In genomic region chr11:36155301-36155700, GRCh38 we compare ENCODE assay signal across 18 cellular contexts.
DNase-seq lines count a peak whose midpoint lies in the region; ATAC-seq and TF ChIP-seq lines count a peak whose summit lies in the region.
"Had no signal": no experiment of that assay in that cellular context is flagged by ENCODE, and none has a peak within 500 bp of the region (broad histone marks: within the 10 kb centered on the region; RNA-seq: fewer than 3 reads in every experiment).

No MANE protein-coding gene starts in this region.

- H3K9me3 ChIP-seq in IMR-90 (ENCODE audit: control insufficient read depth, insufficient read depth, low read length): no peaks in the 10 kb centered on the region
- H3K9me3 ChIP-seq in esophagus muscularis mucosa: no peaks in the 10 kb centered on the region
- no peaks in the 10 kb centered on the region for H3K9me3 ChIP-seq in ovary
- H3K9me3 ChIP-seq in aorta (ENCODE audit: control insufficient read depth, low read length): no peaks in the 10 kb centered on the region
- H3K9me3 ChIP-seq in transverse colon: no peaks in the 10 kb centered on the region

- intact Hi-C loops in IMR-90 (cut with micrococcal nuclease): loop anchor here (5.0 kb wide), 1 partner anchor 102 kb away; no protein-coding TSS in a partner anchor
- intact Hi-C loops in esophagus muscularis mucosa (cut with DNase I): no loop called here
- intact Hi-C loops in ovary (cut with DNase I): loop anchor here in 2 of 4 donors (10.0 kb wide), 1 partner anchor 100 kb away; no protein-coding TSS in a partner anchor
- intact Hi-C loops in aorta (cut with DNase I): no loop called here
- intact Hi-C loops in transverse colon (cut with DNase I; ENCODE audit: low total_unique reads): no loop called here

- BruUV-seq in IMR-90 (replicated peaks; lab: Mats Ljungman, UMichigan): no TSS peak

- H3K79me1 ChIP-seq in IMR-90 (ENCODE audit: low read depth in 1 of 2, low read length in 2 of 2): peaks cover 0 to 4% of the 10 kb centered on the region in 2 experiments; a peak in 1 of 4 replicates

- H2BK15ac ChIP-seq in IMR-90 (ENCODE audit: low read depth, low read length): no peak overlapping the region

- H2AFZ ChIP-seq in ACC112 (ENCODE audit: low read length, unreplicated experiment): no peak overlapping the region
- H2AFZ ChIP-seq in IMR-90 (replicated peaks; ENCODE audit: low read length, poor library complexity): no peak overlapping the region

- no peak overlapping the region for H3K4me3 ChIP-seq in ACC112 (ENCODE audit: low read depth, low read length)
- no peak overlapping the region for H3K4me3 ChIP-seq in IMR-90 (ENCODE audit: insufficient read depth, low read depth, low read length)
- no peak overlapping the region for H3K4me3 ChIP-seq in esophagus muscularis mucosa
- H3K4me3 ChIP-seq in ovary: no peak overlapping the region
- no peak overlapping the region for H3K4me3 ChIP-seq in aorta (ENCODE audit: low read length in 2 of 2)
- H3K4me3 ChIP-seq in transverse colon: no peak overlapping the region

- TF ChIP-seq CTCF in IMR-90 (conservative IDR thresholded peaks at IDR 0.05; ENCODE audit: low read depth, low read length) (no peak), esophagus muscularis mucosa (IDR thresholded peaks at IDR 0.05) (no peak), ovary (IDR thresholded peaks at IDR 0.05) (no peak), transverse colon (IDR thresholded peaks at IDR 0.05) (no peak)

- no peak overlapping the region for H2BK5ac ChIP-seq in IMR-90 (ENCODE audit: low read depth, low read length, poor library complexity, severe bottlenecking)

- no peak for TF ChIP-seq RAD21 in IMR-90 (IDR thresholded peaks at IDR 0.05; ENCODE audit: low read length)

- H4K8ac ChIP-seq in IMR-90 (ENCODE audit: low read depth in 2 of 2, low read length in 2 of 2): no peak overlapping the region; a peak in 1 of 4 replicates

- no peaks in the 10 kb centered on the region for H4K20me1 ChIP-seq in IMR-90 (ENCODE audit: insufficient read depth, low read length)

- TF ChIP-seq EP300 in esophagus muscularis mucosa (IDR thresholded peaks at IDR 0.05) (no peak), ovary (IDR thresholded peaks at IDR 0.05) (no peak), transverse colon (IDR thresholded peaks at IDR 0.05; ENCODE audit: low read depth) (no peak)

- DNase-seq in IMR-90 (no peak), esophagus muscularis mucosa (ENCODE audit: extremely low spot score) (no peak), ovary (peak; percentile 70 to 79 (median 74)), aorta (no peak), cortex of kidney (lab: John Stamatoyannopoulos, UW) (no peak), transverse colon (no peak), midbrain (lab: John Stamatoyannopoulos, UW) (no peak)
- DNase-seq: activated CD4-positive, alpha-beta T cell treated with anti-CD3 and anti-CD28 coated beads for 36 hours; activated naive CD4-positive, alpha-beta T cell treated with anti-CD3 and anti-CD28 coated beads, Interleukin-2, amount 10 ng/mL, durations not matched to agents 7 days and 5 days; activated T-cell treated with anti-CD3 and anti-CD28 coated beads, Interleukin-2, amount 50 U/mL, for 48 hours; CD4-positive, CD25-positive, alpha-beta regulatory T cell; DMS 273 treated with DMSO at 0.1 percent for 48 hours; NCI-H1105; NK-92 treated with Interleukin-12 subunit alpha and Interleukin-12 subunit beta, amount 100 ng/mL, for 24 hours; stimulated activated CD4-positive, alpha-beta T cell treated with anti-CD3 and anti-CD28 coated beads, Interleukin-12 subunit alpha, Interleukin-12 subunit beta, amount 100 ng/mL, for 4 hours; stimulated activated CD4-positive, alpha-beta T cell treated with anti-CD3 and anti-CD28 coated beads, Interleukin-4, amount 100 ng/mL, for 4 hours had no signal

- no peaks in the 10 kb centered on the region for H3K27me3 ChIP-seq in ACC112 (ENCODE audit: insufficient read depth, low read length)
- no peaks in the 10 kb centered on the region for H3K27me3 ChIP-seq in IMR-90 (ENCODE audit: control insufficient read depth, insufficient read depth, low read length)
- no peaks in the 10 kb centered on the region for H3K27me3 ChIP-seq in esophagus muscularis mucosa
- H3K27me3 ChIP-seq in ovary: no peaks in the 10 kb centered on the region
- no peaks in the 10 kb centered on the region for H3K27me3 ChIP-seq in aorta (ENCODE audit: control insufficient read depth in 1 of 2, insufficient read depth in 2 of 2, low read length in 1 of 2)
- no peaks in the 10 kb centered on the region for H3K27me3 ChIP-seq in transverse colon

- H3K27ac ChIP-seq in ACC112 (ENCODE audit: low read depth, low read length): peak overlapping the region; percentile 88
- no peak overlapping the region for H3K27ac ChIP-seq in IMR-90 (ENCODE audit: insufficient read depth, low read length)
- peak overlapping the region; percentile 14 to 44 (median 26) for H3K27ac ChIP-seq in esophagus muscularis mucosa (replicated peaks in 1 of 4)
- H3K27ac ChIP-seq in ovary: peak overlapping the region; percentile 48 to 74
- no peak overlapping the region for H3K27ac ChIP-seq in aorta (ENCODE audit: low read depth in 1 of 2, low read length in 2 of 2)
- peak overlapping the region in 1 of 4 donors; percentile 3 for H3K27ac ChIP-seq in transverse colon

- no peak overlapping the region for H2BK120ac ChIP-seq in IMR-90 (ENCODE audit: low read depth, low read length)

- no CpG with 5 or more reads among the region's 7 CpGs for WGBS in IMR-90 (ENCODE audit: extremely low coverage in 2 of 2, insufficient read length in 1 of 2), 2 experiments
- WGBS in esophagus muscularis mucosa: 64% methylated on average over 7 of the region's 7 CpGs
- WGBS in ovary, 3 donors: 3 to 23% (median 8%) methylated on average over 7 of the region's 7 CpGs
- WGBS in aorta, 2 donors: 87 to 89% methylated on average over 7 of the region's 7 CpGs
- WGBS in transverse colon (ENCODE audit: low coverage in 1 of 2), 2 donors: 75 to 82% methylated on average over 5 to 7 of the region's 7 CpGs

- TF ChIP-seq POLR2A in IMR-90 (IDR thresholded peaks at IDR 0.05; ENCODE audit: low read depth, low read length) (no peak), esophagus muscularis mucosa (IDR thresholded peaks at IDR 0.05; ENCODE audit: low read depth) (no peak), ovary (IDR thresholded peaks at IDR 0.05) (no peak), transverse colon (IDR thresholded peaks at IDR 0.05) (no peak)

- dilution Hi-C loops in IMR-90 (cut with HindIII; ENCODE audit: low sequenced_read_pairs, unreplicated experiment): no loop called here

- ATAC-seq in IMR-90 (ENCODE audit: low read depth) (no peak), aorta (ENCODE audit: low FRiP score) (no peak)
- ATAC-seq: activated CD4-positive, alpha-beta T cell treated with anti-CD3 and anti-CD28 coated beads for 36 hours; Panc1 had no signal

- H3K23ac ChIP-seq in IMR-90 (ENCODE audit: low read depth, low read length): no peak overlapping the region

- CTCF ChIA-PET in IMR-90 (lab: Yijun Ruan, JAX): interaction anchor here (1.3 to 1.7 kb wide), 4 partner anchors 13 to 333 kb away, joined by 4 to 9 read pairs (median 5); no protein-coding TSS in a partner anchor

- POLR2A ChIA-PET in IMR-90 (lab: Charles Lee; ENCODE audit: unreplicated experiment): no interaction called here

- in situ Hi-C loops in IMR-90 (cut with MboI; ENCODE audit: low sequenced_read_pairs): no loop called here
- in situ Hi-C loops in transverse colon (cut with MboI; ENCODE audit: low pct_ligation_motif_present in 1 of 4, low pct_unique_long_range_greater_than_20kb in 1 of 4, low sequenced_read_pairs in 3 of 4): no loop called here

- no peak overlapping the region; the same call in 1 of the 2 replicates for H3K14ac ChIP-seq in IMR-90 (replicated peaks; ENCODE audit: low read depth, low read length)

- H2AK9ac ChIP-seq in IMR-90 (replicated peaks; ENCODE audit: low read depth, low read length, poor library complexity): no peak overlapping the region

- no peak overlapping the region for H3K18ac ChIP-seq in IMR-90 (ENCODE audit: low read depth, low read length)

- no peak overlapping the region for H4K91ac ChIP-seq in IMR-90 (ENCODE audit: insufficient read depth, low read depth, low read length)

- H3K4me2 ChIP-seq in IMR-90 (ENCODE audit: low read depth, low read length): no peak overlapping the region

- no peak overlapping the region for H3K56ac ChIP-seq in IMR-90 (ENCODE audit: extremely low read depth, insufficient read depth, low read length)

- H3K79me2 ChIP-seq in ACC112 (ENCODE audit: control insufficient read depth, insufficient read depth, low read length, unreplicated experiment): no peaks in the 10 kb centered on the region

- peaks cover 7% of the 10 kb centered on the region for H3K9me1 ChIP-seq in IMR-90 (ENCODE audit: insufficient read depth, low read length)

- no peaks in the 10 kb centered on the region for H3K36me3 ChIP-seq in ACC112 (ENCODE audit: insufficient read depth, low read length)
- no peaks in the 10 kb centered on the region for H3K36me3 ChIP-seq in IMR-90 (ENCODE audit: control insufficient read depth, insufficient read depth, low read length)
- H3K36me3 ChIP-seq in esophagus muscularis mucosa: no peaks in the 10 kb centered on the region
- H3K36me3 ChIP-seq in ovary: no peaks in the 10 kb centered on the region
- H3K36me3 ChIP-seq in aorta (ENCODE audit: control insufficient read depth in 1 of 2, insufficient read depth in 2 of 2, low read length in 1 of 2): no peaks in the 10 kb centered on the region
- H3K36me3 ChIP-seq in transverse colon: no peaks in the 10 kb centered on the region

- H2AK5ac ChIP-seq in IMR-90 (ENCODE audit: low read depth, low read length): 0 out of 2 replicates have a peak overlapping the region, but pooled peaks have one; percentile 15

- no peak overlapping the region for H4K5ac ChIP-seq in IMR-90 (ENCODE audit: low read depth, low read length)

- no peak overlapping the region for H2BK20ac ChIP-seq in IMR-90 (ENCODE audit: low read depth, low read length)

- no peak overlapping the region for H3K4ac ChIP-seq in IMR-90 (ENCODE audit: low read depth, low read length)

- no peak overlapping the region for H3K9ac ChIP-seq in IMR-90 (ENCODE audit: low read depth, low read length)

- H3K4me1 ChIP-seq in ACC112 (ENCODE audit: control insufficient read depth, insufficient read depth, low read length, unreplicated experiment) (peaks cover 68% of the 10 kb centered on the region), IMR-90 (ENCODE audit: control insufficient read depth, insufficient read depth, low read length) (peaks cover 8% of the 10 kb centered on the region), esophagus muscularis mucosa (peaks cover 9 to 27% (median 13%) of the 10 kb centered on the region in 4 donors), ovary (ENCODE audit: insufficient read depth) (peaks cover 32% of the 10 kb centered on the region), aorta (ENCODE audit: control insufficient read depth in 1 of 2, insufficient read depth in 2 of 2, low read length in 2 of 2) (no peaks in the 10 kb centered on the region), transverse colon (no peaks in the 10 kb centered on the region)

TF ChIP-seq in IMR-90, 13 proteins besides CTCF, POLR2A, EP300 and RAD21:
- TF ChIP-seq FOS (IDR thresholded peaks at IDR 0.05; ENCODE audit: low read depth, low read length): no peak
- no peak for TF ChIP-seq RCOR1 (IDR thresholded peaks at IDR 0.05; ENCODE audit: insufficient replicate concordance, low read length)
- no peak for TF ChIP-seq BHLHE40 (IDR thresholded peaks at IDR 0.05; ENCODE audit: low read depth, low read length)

Comparison
In these comparisons a context has a peak if more than half of its experiments do, and no peak if none do; other contexts are left out.
1. H3K27ac ChIP-seq: peak in ACC112 (single experiment), esophagus muscularis mucosa (4 of 4) and ovary (2 of 2); none in IMR-90 (single experiment) and aorta (0 of 2).
2. DNase-seq: peak in ovary (5 of 5); none in IMR-90 (single experiment), esophagus muscularis mucosa (single experiment), aorta (0 of 2), cortex of kidney (single experiment), transverse colon (single experiment) and midbrain (single experiment).